11 cellular contexts compared by ENCODE assay signal in the genomic region with DNA sequence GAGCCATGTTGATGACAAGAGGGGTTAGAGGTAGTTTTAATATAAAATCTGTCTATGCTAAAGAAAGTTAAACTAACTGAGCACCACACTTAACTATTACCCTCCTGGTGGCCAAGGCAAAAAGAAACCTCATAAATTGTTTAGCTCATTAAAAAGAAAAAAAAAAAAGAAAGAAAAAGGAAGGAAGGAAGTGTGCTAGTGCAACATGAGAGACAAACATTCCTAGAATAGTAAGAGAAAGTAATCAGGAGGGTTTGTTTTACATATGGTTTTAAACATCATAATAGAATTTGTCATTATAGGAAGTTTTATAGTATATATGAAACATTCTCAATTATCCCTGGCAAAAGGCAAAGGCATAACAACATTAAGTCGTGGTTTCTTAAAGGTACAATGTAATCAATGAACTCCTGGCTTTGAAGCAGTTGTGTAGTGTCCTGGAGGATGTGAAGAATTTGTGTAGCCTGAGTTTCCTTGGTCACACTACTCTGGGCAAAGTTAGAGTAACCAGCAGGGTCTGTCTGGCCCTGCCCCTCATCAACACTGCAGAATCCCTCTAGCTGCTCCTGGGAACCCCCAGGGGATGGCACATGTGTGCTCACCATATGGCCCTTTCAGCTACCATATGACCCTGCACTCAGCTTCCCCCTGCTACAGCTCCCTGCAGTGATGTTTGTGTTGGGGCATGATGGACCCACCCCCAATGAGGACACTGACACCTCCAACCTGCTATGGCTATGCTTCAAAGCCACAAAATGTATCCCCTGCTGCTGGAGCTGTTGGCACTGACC.
DNase-seq lines count a peak whose midpoint lies in the region; TF ChIP-seq lines count a peak whose summit lies in the region.
"Had no signal": no experiment of that assay in that cellular context is flagged by ENCODE, and none has a peak within 500 bp of the region (broad histone marks: within the 10 kb centered on the region; RNA-seq: fewer than 3 reads in every experiment).

No MANE protein-coding gene starts in this region.

- H3K9me3 ChIP-seq in MM.1S (replicated peaks; ENCODE audit: insufficient read depth, low read length) = no peaks in the 10 kb centered on the region
- H3K9me3 ChIP-seq in osteoblast (ENCODE audit: low read depth, low read length) = no peaks in the 10 kb centered on the region

- H3K4me1 Mint-ChIP-seq in type B pancreatic cell (ENCODE audit: unreplicated experiment) = peaks cover 12% of the 10 kb centered on the region

- H2AFZ ChIP-seq in MM.1S (ENCODE audit: low read length) (no peak overlapping the region), osteoblast (ENCODE audit: low read length) (no peak overlapping the region)

- no peak overlapping the region for H3K4me3 ChIP-seq in MM.1S (ENCODE audit: low read length)
- H3K4me3 ChIP-seq in osteoblast (ENCODE audit: insufficient read depth, low read length) = no peak overlapping the region

- no peaks in the 10 kb centered on the region for H3K27me3 Mint-ChIP-seq in type B pancreatic cell

- H3K36me3 Mint-ChIP-seq in type B pancreatic cell = peaks cover 3% of the 10 kb centered on the region

- no peaks in the 10 kb centered on the region for H3K79me2 ChIP-seq in MM.1S (ENCODE audit: low read length)
- H3K79me2 ChIP-seq in osteoblast (ENCODE audit: insufficient read depth, low read length) = no peaks in the 10 kb centered on the region

- no peak overlapping the region for H3K27ac Mint-ChIP-seq in type B pancreatic cell

- no peak overlapping the region for H3K9ac ChIP-seq in MM.1S (ENCODE audit: low read length)

- TF ChIP-seq CTCF in MM.1S (IDR thresholded peaks at IDR 0.05; ENCODE audit: low read length) = no peak
- no peak for TF ChIP-seq CTCF in osteoblast (IDR thresholded peaks at IDR 0.05; ENCODE audit: extremely low read depth, low read depth, low read length)
- TF ChIP-seq CTCF in type B pancreatic cell (conservative IDR thresholded peaks at IDR 0.05) = no peak

- H3K4me2 ChIP-seq in MM.1S (ENCODE audit: low read depth, low read length) (peak overlapping the region; percentile 7; the same call in 1 of the 2 replicates), osteoblast (ENCODE audit: insufficient read depth, low read length) (peak overlapping the region; percentile 6)

- H3K4me1 ChIP-seq in MM.1S (ENCODE audit: low read length) (peaks cover 37% of the 10 kb centered on the region), osteoblast (ENCODE audit: insufficient read depth, low read length) (peaks cover 36% of the 10 kb centered on the region)

- H4K20me1 ChIP-seq in MM.1S (ENCODE audit: insufficient read depth, low read length) (no peaks in the 10 kb centered on the region), osteoblast (ENCODE audit: insufficient read depth, low read length) (no peaks in the 10 kb centered on the region)

- DNase-seq in DMS 273 (lab: John Stamatoyannopoulos, UW; ENCODE audit: unreplicated experiment) (peak; percentile 97), MM.1S (no peak), dedifferentiated amniotic fluid mesenchymal stem cell (ENCODE audit: extremely low spot score) (peak; percentile 26), osteoblast (ENCODE audit: insufficient read length, low spot score, missing footprints) (no peak), DMS114 treated with DMSO at 0.1 percent for 48 hours (lab: John Stamatoyannopoulos, UW; ENCODE audit: unreplicated experiment) (no peak), medulla oblongata (ENCODE audit: extremely low spot score) (no peak), type B pancreatic cell (ENCODE audit: extremely low spot score, unreplicated experiment) (no peak)
- DNase-seq: activated CD8-positive, alpha-beta memory T cell treated with anti-CD3 and anti-CD28 coated beads for 24 hours; activated naive CD4-positive, alpha-beta T cell treated with anti-CD3 and anti-CD28 coated beads, Interleukin-2, amount 50 U/mL, for 16 hours; central memory CD4-positive, alpha-beta T cell; NCI-H1092 had no signal

- H3K36me3 ChIP-seq in MM.1S (replicated peaks; ENCODE audit: insufficient read depth, low read length) = no peaks in the 10 kb centered on the region
- H3K36me3 ChIP-seq in osteoblast (ENCODE audit: insufficient read depth, low read length) = no peaks in the 10 kb centered on the region

- no peak overlapping the region for H3K27ac ChIP-seq in MM.1S (ENCODE audit: low read length)
- H3K27ac ChIP-seq in osteoblast (ENCODE audit: low read depth, low read length) = peak overlapping the region; percentile 63

- H3K9me3 Mint-ChIP-seq in type B pancreatic cell = peaks cover 18% of the 10 kb centered on the region

- no peak overlapping the region for H3K4me3 Mint-ChIP-seq in type B pancreatic cell

- H3K9me2 ChIP-seq in MM.1S (replicated peaks; ENCODE audit: insufficient read depth, low read length) = no peaks in the 10 kb centered on the region

- H3F3A ChIP-seq in MM.1S (ENCODE audit: insufficient read depth, low read length) = no peaks in the 10 kb centered on the region

- H3K27me3 ChIP-seq in MM.1S (replicated peaks; ENCODE audit: insufficient read depth, low read length) = no peaks in the 10 kb centered on the region
- no peaks in the 10 kb centered on the region for H3K27me3 ChIP-seq in osteoblast (ENCODE audit: insufficient read depth, low read length)

Comparison
In these comparisons a context has a peak if more than half of its experiments do, and no peak if none do; other contexts are left out.
1. DNase-seq: peak in DMS 273 (single experiment) and dedifferentiated amniotic fluid mesenchymal stem cell (single experiment); none in MM.1S (single experiment), osteoblast (single experiment), DMS114 treated with DMSO at 0.1 percent for 48 hours (single experiment), medulla oblongata (single experiment) and type B pancreatic cell (single experiment).